Comparison of ENCODE assay signal across 9 cellular contexts in genomic region chr1:231419147-231419546, GRCh38. TPM values are rescaled to one million over a fixed set of nuclear protein-coding genes. Genes with fewer than 3 reads are reported as not detected.
DNase-seq lines count a peak whose midpoint lies in the region; TF ChIP-seq lines count a peak whose summit lies in the region.
"Had no signal": no experiment of that assay in that cellular context is flagged by ENCODE, and none has a peak within 500 bp of the region (broad histone marks: within the 10 kb centered on the region; RNA-seq: fewer than 3 reads in every experiment).

No MANE protein-coding gene starts in this region.

- H3K27ac Mint-ChIP-seq in activated CD4-positive, alpha-beta T cell treated with anti-CD3 and anti-CD28 coated beads, Interleukin-2, amount 10 ng/mL, durations not matched to agents 24 days and 14 days, result no peak overlapping the region
- no peak overlapping the region for H3K27ac Mint-ChIP-seq in activated naive CD8-positive, alpha-beta T cell

- peaks cover 58% of the 10 kb centered on the region for H3K4me1 ChIP-seq in suprapubic skin

- no peaks in the 10 kb centered on the region for H3K9me3 Mint-ChIP-seq in activated CD4-positive, alpha-beta T cell treated with anti-CD3 and anti-CD28 coated beads, Interleukin-2, amount 10 ng/mL, durations not matched to agents 24 days and 14 days
- H3K9me3 Mint-ChIP-seq in activated naive CD8-positive, alpha-beta T cell (ENCODE audit: low read depth), result no peaks in the 10 kb centered on the region

- H3K36me3 ChIP-seq in kidney epithelial cell (ENCODE audit: control insufficient read depth, insufficient read depth, low read length), result no peaks in the 10 kb centered on the region
- no peaks in the 10 kb centered on the region for H3K36me3 ChIP-seq in suprapubic skin

- no peak for TF ChIP-seq EP300 in suprapubic skin (IDR thresholded peaks at IDR 0.05)

- 41% methylated on average over 1 of the region's 1 CpG for WGBS in suprapubic skin

- H3K27me3 Mint-ChIP-seq in activated CD4-positive, alpha-beta T cell treated with anti-CD3 and anti-CD28 coated beads, Interleukin-2, amount 10 ng/mL, durations not matched to agents 24 days and 14 days, result peaks cover 4% of the 10 kb centered on the region
- no peaks in the 10 kb centered on the region for H3K27me3 Mint-ChIP-seq in activated naive CD8-positive, alpha-beta T cell

- H3K27me3 ChIP-seq in kidney epithelial cell (ENCODE audit: control insufficient read depth, insufficient read depth, low read length), result no peaks in the 10 kb centered on the region
- no peaks in the 10 kb centered on the region for H3K27me3 ChIP-seq in suprapubic skin

- H3K9me3 ChIP-seq in suprapubic skin, result no peaks in the 10 kb centered on the region

- no peak for TF ChIP-seq POLR2A in suprapubic skin (IDR thresholded peaks at IDR 0.05)

- no peak for TF ChIP-seq CTCF in kidney epithelial cell (IDR thresholded peaks at IDR 0.05; ENCODE audit: insufficient read depth, low read length, poor library complexity, severe bottlenecking)
- no peak for TF ChIP-seq CTCF in suprapubic skin (IDR thresholded peaks at IDR 0.05)

- intact Hi-C loops in activated CD4-positive, alpha-beta T cell treated with anti-CD3 and anti-CD28 coated beads, Interleukin-2, amount 10 ng/mL, durations not matched to agents 24 days and 14 days (cut with micrococcal nuclease), result no loop called here

- H3K4me3 Mint-ChIP-seq in activated CD4-positive, alpha-beta T cell treated with anti-CD3 and anti-CD28 coated beads, Interleukin-2, amount 10 ng/mL, durations not matched to agents 24 days and 14 days, result peak overlapping the region; percentile 98
- H3K4me3 Mint-ChIP-seq in activated naive CD8-positive, alpha-beta T cell, result peak overlapping the region; percentile 94

- peaks cover 32% of the 10 kb centered on the region for H3K36me3 Mint-ChIP-seq in activated CD4-positive, alpha-beta T cell treated with anti-CD3 and anti-CD28 coated beads, Interleukin-2, amount 10 ng/mL, durations not matched to agents 24 days and 14 days (ENCODE audit: low read depth)
- H3K36me3 Mint-ChIP-seq in activated naive CD8-positive, alpha-beta T cell, result peaks cover 7% of the 10 kb centered on the region

- DNase-seq in activated CD4-positive, alpha-beta T cell treated with anti-CD3 and anti-CD28 coated beads, Interleukin-2, amount 10 ng/mL, durations not matched to agents 24 days and 14 days, result no peak
- no peak for DNase-seq in activated CD4-positive, alpha-beta T cell treated with anti-CD3 and anti-CD28 coated beads for 1 hour
- DNase-seq in kidney epithelial cell (ENCODE audit: low read depth) (no peak), suprapubic skin (ENCODE audit: low spot score in 2 of 2) (no peak), GM03348 (ENCODE audit: low spot score) (no peak), NCI-H2227 treated with DMSO at 0.1 percent for 48 hours (lab: John Stamatoyannopoulos, UW) (no peak), foreskin melanocyte (no peak)
- DNase-seq: NCI-H748 treated with DMSO at 0.1 percent for 48 hours had no signal

- peaks cover 57% of the 10 kb centered on the region for H3K4me1 Mint-ChIP-seq in activated CD4-positive, alpha-beta T cell treated with anti-CD3 and anti-CD28 coated beads, Interleukin-2, amount 10 ng/mL, durations not matched to agents 24 days and 14 days
- H3K4me1 Mint-ChIP-seq in activated naive CD8-positive, alpha-beta T cell (ENCODE audit: low read depth), result peaks cover 62% of the 10 kb centered on the region

- H3K27ac ChIP-seq in suprapubic skin, result no peak overlapping the region

- peak overlapping the region; percentile 91 for H3K4me3 ChIP-seq in kidney epithelial cell (ENCODE audit: low read depth, low read length)
- peak overlapping the region; percentile 84 for H3K4me3 ChIP-seq in suprapubic skin

RNA-seq across cellular contexts. Expression of gene EGLN1, which starts 2.9 kb away (rescaled TPM):
- 21.4 and 23.9 TPM in 2 replicates for total RNA-seq in activated CD4-positive, alpha-beta T cell treated with anti-CD3 and anti-CD28 coated beads, Interleukin-2, amount 10 ng/mL, durations not matched to agents 24 days and 14 days
- total RNA-seq in kidney epithelial cell, result 23.6 and 29.2 TPM in 2 replicates
- 10 to 100 TPM; 33.8 to 44.5 (median 39.4) TPM for total RNA-seq in suprapubic skin
